In genomic region chr12:43921666-43922337, GRCh38 we compare ENCODE assay signal across 16 cellular contexts.
DNase-seq lines count a peak whose midpoint lies in the region; TF ChIP-seq lines count a peak whose summit lies in the region.
"Had no signal": no experiment of that assay in that cellular context is flagged by ENCODE, and none has a peak within 500 bp of the region (broad histone marks: within the 10 kb centered on the region; RNA-seq: fewer than 3 reads in every experiment).

No MANE protein-coding gene starts in this region.

- DNase-seq in BJ (ENCODE audit: low read depth) (peak; percentile 27), astrocyte of the hippocampus (ENCODE audit: low read depth, low spot score) (peak; percentile 43), prostate gland (ENCODE audit: low spot score) (no peak), HAP-1 (ENCODE audit: low spot score in 2 of 2) (no peak), glomerular visceral epithelial cell (ENCODE audit: extremely low spot score) (no peak)
- no peak for DNase-seq in activated CD4-positive, alpha-beta T cell treated with anti-CD3 and anti-CD28 coated beads, Interleukin-2, amount 10 ng/mL, durations not matched to agents 24 days and 14 days
- DNase-seq: ACHN; activated CD4-positive, alpha-beta T cell treated with anti-CD3 and anti-CD28 coated beads, Interleukin-2, amount 50 U/mL, for 48 hours; activated naive CD4-positive, alpha-beta T cell treated with Interleukin-2 at 50 U/mL for 16 hours; heart left ventricle; Kasumi-1; NCI-H1436; SW 1271 had no signal

- H3K4me1 Mint-ChIP-seq in activated CD4-positive, alpha-beta T cell treated with anti-CD3 and anti-CD28 coated beads, Interleukin-2, amount 10 ng/mL, durations not matched to agents 24 days and 14 days, result no peaks in the 10 kb centered on the region

- TF ChIP-seq CTCF in BJ (IDR thresholded peaks at IDR 0.05; ENCODE audit: insufficient read depth, low read depth, low read length) (no peak), prostate gland (IDR thresholded peaks at IDR 0.05) (no peak)

- in situ Hi-C loops in HAP-1 (cut with MboI; ENCODE audit: low sequenced_read_pairs), result no loop called here

- H3K9ac ChIP-seq in HUES48 (ENCODE audit: low read depth, low read length) (no peak overlapping the region; the same call in 1 of the 2 replicates), iPS-20b (ENCODE audit: low read depth, low read length) (peak overlapping the region; percentile 7; the same call in 1 of the 2 replicates)

- H3K36me3 Mint-ChIP-seq in activated CD4-positive, alpha-beta T cell treated with anti-CD3 and anti-CD28 coated beads, Interleukin-2, amount 10 ng/mL, durations not matched to agents 24 days and 14 days (ENCODE audit: low read depth), result no peaks in the 10 kb centered on the region

- no peaks in the 10 kb centered on the region for H3K9me3 Mint-ChIP-seq in activated CD4-positive, alpha-beta T cell treated with anti-CD3 and anti-CD28 coated beads, Interleukin-2, amount 10 ng/mL, durations not matched to agents 24 days and 14 days

- H3K4me3 ChIP-seq in BJ (ENCODE audit: low read depth, low read length) (no peak overlapping the region), HUES48 (ENCODE audit: low read depth, low read length) (peak overlapping the region; percentile 19; the same call in 1 of the 2 replicates), iPS-20b (ENCODE audit: low read length) (peak overlapping the region; percentile 34; the same call in 1 of the 2 replicates), prostate gland (no peak overlapping the region), HAP-1 (no peak overlapping the region)
- H3K4me3 ChIP-seq: heart left ventricle had no signal

- no peaks in the 10 kb centered on the region for H3K36me3 ChIP-seq in BJ (ENCODE audit: control insufficient read depth, insufficient read depth, low read length)
- no peaks in the 10 kb centered on the region for H3K36me3 ChIP-seq in HUES48 (ENCODE audit: control insufficient read depth, insufficient read depth, low read length)
- no peaks in the 10 kb centered on the region for H3K36me3 ChIP-seq in iPS-20b (ENCODE audit: insufficient read depth, low read depth, low read length)
- H3K36me3 ChIP-seq in prostate gland, result no peaks in the 10 kb centered on the region
- H3K36me3 ChIP-seq in HAP-1 (replicated peaks), result no peaks in the 10 kb centered on the region
- H3K36me3 ChIP-seq: heart left ventricle had no signal

- POLR2A ChIA-PET in BJ (lab: Charles Lee), result no interaction called here

- H3K27me3 ChIP-seq in BJ (ENCODE audit: control insufficient read depth, insufficient read depth, low read length) (no peaks in the 10 kb centered on the region), HUES48 (ENCODE audit: control insufficient read depth, insufficient read depth, low read length) (no peaks in the 10 kb centered on the region), iPS-20b (ENCODE audit: insufficient read depth, low read length) (no peaks in the 10 kb centered on the region), prostate gland (replicated peaks; ENCODE audit: insufficient read depth) (no peaks in the 10 kb centered on the region), HAP-1 (ENCODE audit: low read depth) (no peaks in the 10 kb centered on the region)
- H3K27me3 ChIP-seq: heart left ventricle had no signal

- no peak for TF ChIP-seq POLR2A in prostate gland (IDR thresholded peaks at IDR 0.05)

- no peaks in the 10 kb centered on the region for H3K9me3 ChIP-seq in HUES48 (ENCODE audit: control insufficient read depth, insufficient read depth, low read length)
- no peaks in the 10 kb centered on the region for H3K9me3 ChIP-seq in iPS-20b (ENCODE audit: insufficient read depth, low read depth, low read length)
- H3K9me3 ChIP-seq in prostate gland, result no peaks in the 10 kb centered on the region
- no peaks in the 10 kb centered on the region for H3K9me3 ChIP-seq in HAP-1

- H3K27me3 Mint-ChIP-seq in activated CD4-positive, alpha-beta T cell treated with anti-CD3 and anti-CD28 coated beads, Interleukin-2, amount 10 ng/mL, durations not matched to agents 24 days and 14 days, result no peaks in the 10 kb centered on the region

- CTCF ChIA-PET in BJ (lab: Yijun Ruan, JAX), result interaction anchor here (0.8 to 1.9 kb wide), 3 partner anchors 16 to 427 kb away, joined by 3 to 4 read pairs (median 4); no protein-coding TSS in a partner anchor

- WGBS in prostate gland, result 93% methylated on average over 3 of the region's 3 CpGs

- no peak overlapping the region for H3K4me3 Mint-ChIP-seq in activated CD4-positive, alpha-beta T cell treated with anti-CD3 and anti-CD28 coated beads, Interleukin-2, amount 10 ng/mL, durations not matched to agents 24 days and 14 days

- intact Hi-C loops in activated CD4-positive, alpha-beta T cell treated with anti-CD3 and anti-CD28 coated beads, Interleukin-2, amount 10 ng/mL, durations not matched to agents 24 days and 14 days (cut with micrococcal nuclease), result no loop called here
- intact Hi-C loops in prostate gland (cut with DNase I), result no loop called here

- no peak overlapping the region for H3K27ac Mint-ChIP-seq in activated CD4-positive, alpha-beta T cell treated with anti-CD3 and anti-CD28 coated beads, Interleukin-2, amount 10 ng/mL, durations not matched to agents 24 days and 14 days

- H3K27ac ChIP-seq in HUES48 (ENCODE audit: low read depth, low read length) (peak overlapping the region; percentile 69), iPS-20b (ENCODE audit: low read length) (peak overlapping the region; percentile 7), prostate gland (no peak overlapping the region)
- H3K27ac ChIP-seq: epithelial cell of prostate, heart left ventricle had no signal

- peaks cover 24% of the 10 kb centered on the region for H3K4me1 ChIP-seq in HUES48 (ENCODE audit: control insufficient read depth, insufficient read depth, low read length)
- peaks cover 19% of the 10 kb centered on the region for H3K4me1 ChIP-seq in iPS-20b (ENCODE audit: insufficient read depth, low read length)
- no peaks in the 10 kb centered on the region for H3K4me1 ChIP-seq in prostate gland (replicated peaks)
- H3K4me1 ChIP-seq in HAP-1, result no peaks in the 10 kb centered on the region

Comparison
In these comparisons a context has a peak if more than half of its experiments do, and no peak if none do; other contexts are left out.
1. DNase-seq: peak in BJ (single experiment) and astrocyte of the hippocampus (single experiment); none in activated CD4-positive, alpha-beta T cell treated with anti-CD3 and anti-CD28 coated beads, Interleukin-2, amount 10 ng/mL, durations not matched to agents 24 days and 14 days (single experiment), prostate gland (single experiment), HAP-1 (0 of 2) and glomerular visceral epithelial cell (single experiment).
2. H3K4me3 ChIP-seq: peak in HUES48 (single experiment) and iPS-20b (single experiment); none in BJ (single experiment), prostate gland (0 of 2) and HAP-1 (single experiment).
3. H3K27ac ChIP-seq: peak in HUES48 (single experiment) and iPS-20b (single experiment); none in prostate gland (0 of 2).